Comparison of ENCODE assay signal across 8 cellular contexts in genomic region chr11:61792310-61793083, GRCh38.
A peak's percentile ranks its signal among the peaks of the same experiment; 100 is the strongest.
DNase-seq lines count a peak whose midpoint lies in the region; ATAC-seq and TF ChIP-seq lines count a peak whose summit lies in the region.

Gene FEN1 (plus strand): TSS chr11:61792911. CDS start chr11:61795362, 2,451 bp downstream.
Gene TMEM258 (minus strand): TSS chr11:61792599. CDS start chr11:61792558, 41 bp downstream.

- in situ Hi-C loops in GM18951 (cut with MboI; ENCODE audit: low sequenced_read_pairs, unreplicated experiment): no loop called here

- DNase-seq in AG08395 (ENCODE audit: low spot score) (peak; percentile 93), NCI-H226 (peak; percentile 93), caudate nucleus (lab: John Stamatoyannopoulos, UW) (peak; percentile 75 to 100 (median 94)), islet precursor cell (peak; percentile 96)
- DNase-seq in activated CD4-positive, CD25-positive, alpha-beta regulatory T cell (lab: John Stamatoyannopoulos, UW): peak; percentile 69 to 76 (median 72)
- peak; percentile 80 for DNase-seq in stimulated activated CD4-positive, alpha-beta T cell treated with anti-CD3 and anti-CD28 coated beads, Interleukin-12 subunit alpha, Interleukin-12 subunit beta, amount 100 ng/mL, for 4 hours

- peak within 1 kb of the TSS; percentile 100 for H3K27ac ChIP-seq in caudate nucleus (ENCODE audit: low read depth, low read length)

- peak; percentile 80 for ATAC-seq in HG03175 (IDR thresholded peaks at IDR 0.05; ENCODE audit: unreplicated experiment)

- peak; percentile 90 for TF ChIP-seq POLR2A in GM18951 (IDR thresholded peaks at IDR 0.05; ENCODE audit: extremely low read depth, insufficient read depth, insufficient read length)

Comparison
In these comparisons a context has a peak if more than half of its experiments do, and no peak if none do; other contexts are left out.
1. Peak in every context shown above with its lines: DNase-seq, ATAC-seq and H3K27ac ChIP-seq.